In the genomic region with DNA sequence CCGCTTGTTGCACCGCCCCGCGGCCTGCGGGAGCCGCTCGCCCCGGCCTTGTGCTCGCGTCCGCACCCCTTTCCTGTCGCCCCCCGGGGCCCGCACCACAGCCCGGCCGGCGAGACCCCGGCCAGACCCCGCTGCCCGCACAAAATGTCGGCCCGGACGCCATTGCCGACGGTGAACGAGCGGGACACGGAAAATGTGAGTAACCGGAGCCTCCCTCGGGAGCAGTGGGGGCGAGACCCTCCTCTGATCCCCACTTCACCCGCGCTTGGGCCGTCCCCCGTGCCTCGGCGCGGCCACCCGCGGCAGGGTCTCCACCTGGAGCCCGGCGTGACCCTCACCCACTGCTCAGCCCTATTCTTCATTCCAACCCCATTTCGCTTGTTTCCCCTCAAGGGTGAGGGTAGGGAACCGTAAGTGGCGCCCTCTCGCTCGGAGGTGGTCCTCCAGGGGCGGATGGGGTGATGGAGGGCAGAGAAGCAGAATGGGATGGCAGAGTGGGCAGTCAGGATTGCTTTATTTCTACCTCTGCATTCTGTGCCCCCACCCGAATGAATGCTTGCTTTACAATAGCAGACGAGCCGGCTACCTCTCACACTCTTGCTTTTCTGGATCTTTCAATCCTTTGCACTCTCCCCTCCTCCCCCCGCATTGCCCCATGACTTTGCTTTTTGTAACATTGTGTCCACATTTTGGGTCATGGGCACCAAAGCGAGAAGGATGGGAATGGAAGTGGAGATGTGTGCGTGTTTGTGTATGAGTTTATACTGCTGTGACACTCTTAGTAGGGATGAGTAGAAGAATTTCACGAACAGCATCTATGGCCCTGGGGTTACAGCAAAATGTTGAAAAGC, we compare ENCODE assay signal across 9 cellular contexts. TPM values are rescaled to one million over a fixed set of nuclear protein-coding genes. Genes with fewer than 3 reads are reported as not detected.
DNase-seq lines count a peak whose midpoint lies in the region; ATAC-seq, FAIRE-seq and TF ChIP-seq lines count a peak whose summit lies in the region.
"Had no signal": no experiment of that assay in that cellular context is flagged by ENCODE, and none has a peak within 500 bp of the region (broad histone marks: within the 10 kb centered on the region; RNA-seq: fewer than 3 reads in every experiment).

No MANE protein-coding gene starts in this region.

- no peak for TF ChIP-seq POLR2A in gastroesophageal sphincter (IDR thresholded peaks at IDR 0.05)

- TF ChIP-seq EP300 in gastroesophageal sphincter (IDR thresholded peaks at IDR 0.05): no peak

- peak overlapping the region; percentile 89 for H3K27ac ChIP-seq in WERI-Rb-1
- peak overlapping the region; percentile 57 to 88 (median 86) for H3K27ac ChIP-seq in gastroesophageal sphincter
- H3K27ac ChIP-seq in pancreas: peak overlapping the region; percentile 34 to 75 (median 54)

- ATAC-seq in HG02678 (IDR thresholded peaks at IDR 0.05; ENCODE audit: unreplicated experiment) (peak; percentile 13), gastroesophageal sphincter (peak; percentile 10), pancreas (peak; percentile 13 to 42 (median 19))

- DNase-seq in NCI-H2107 treated with DMSO at 0.1 percent for 48 hours (lab: John Stamatoyannopoulos, UW; ENCODE audit: unreplicated experiment): peak; percentile 50
- DNase-seq in NCI-H2107 (lab: John Stamatoyannopoulos, UW): no peak
- peak; percentile 25 for DNase-seq in WERI-Rb-1
- DNase-seq in pancreas: peak in 1 of 6 donors; percentile 13
- no peak for DNase-seq in NCI-H146 (lab: John Stamatoyannopoulos, UW)
- no peak for DNase-seq in activated CD4-positive, alpha-beta T cell treated with anti-CD3 and anti-CD28 coated beads for 4 hours

- H3K27me3 ChIP-seq in WERI-Rb-1 (ENCODE audit: insufficient read depth, low read depth, severe bottlenecking) (no peaks in the 10 kb centered on the region), gastroesophageal sphincter (no peaks in the 10 kb centered on the region), pancreas (peaks cover 0 to 3% (median 0%) of the 10 kb centered on the region in 4 donors)

- H3K36me3 ChIP-seq in WERI-Rb-1 (peaks cover 6% of the 10 kb centered on the region; the same call in 1 of the 2 replicates), gastroesophageal sphincter (no peaks in the 10 kb centered on the region), pancreas (no peaks in the 10 kb centered on the region)

- WGBS in gastroesophageal sphincter (ENCODE audit: low coverage in 1 of 2), 2 donors: 2 to 17% methylated on average over 1 to 18 of the region's 55 CpGs
- 4% methylated on average over 53 to 55 of the region's 55 CpGs for WGBS in pancreas, 2 donors

- intact Hi-C loops in pancreas (cut with DNase I): no loop called here

- TF ChIP-seq CTCF in WERI-Rb-1 (IDR thresholded peaks at IDR 0.05; ENCODE audit: low read depth, low read length) (peak; percentile 12; the same call in 1 of the 2 replicates), gastroesophageal sphincter (IDR thresholded peaks at IDR 0.05) (peak in 1 of 4 experiments; percentile 4), pancreas (IDR thresholded peaks at IDR 0.05) (no peak)

- H3K4me1 ChIP-seq in gastroesophageal sphincter (peaks cover 0 to 22% (median 0%) of the 10 kb centered on the region in 3 donors), pancreas (no peaks in the 10 kb centered on the region)

- H3K4me3 ChIP-seq in WERI-Rb-1 (ENCODE audit: low read depth, low read length) (peak overlapping the region; percentile 65), gastroesophageal sphincter (peak overlapping the region; percentile 55 to 84), pancreas (peak overlapping the region; percentile 39 to 79 (median 56))

- FAIRE-seq in pancreas (lab: Jason Lieb, UNC): no peak
- FAIRE-seq: G401.6 had no signal

- no peaks in the 10 kb centered on the region for H3K9me3 ChIP-seq in WERI-Rb-1 (ENCODE audit: severe bottlenecking)
- H3K9me3 ChIP-seq in gastroesophageal sphincter: no peaks in the 10 kb centered on the region
- no peaks in the 10 kb centered on the region for H3K9me3 ChIP-seq in pancreas

RNA-seq across cellular contexts. Expression of gene MARK1, which starts 1.0 kb away (rescaled TPM):
- 10 to 100 TPM; 13.0 to 32.9 (median 21.1) TPM for total RNA-seq in gastroesophageal sphincter
- 1 to 10 TPM in 5 of 6 donors, under 1 TPM in 1; 0.84 to 2.7 (median 1.4) TPM for total RNA-seq in pancreas
- polyA plus RNA-seq in pancreas: 1 to 10 TPM; 1.2 to 3.5 TPM

Comparison
In these comparisons a context has a peak if more than half of its experiments do, and no peak if none do; other contexts are left out.
1. DNase-seq: peak in NCI-H2107 treated with DMSO at 0.1 percent for 48 hours (single experiment) and WERI-Rb-1 (single experiment); none in NCI-H2107 (single experiment), NCI-H146 (single experiment) and activated CD4-positive, alpha-beta T cell treated with anti-CD3 and anti-CD28 coated beads for 4 hours (0 of 2).
2. Peak in every context shown above with its lines, with median percentiles within 50 percentile points of each other: ATAC-seq, H3K27ac ChIP-seq and H3K4me3 ChIP-seq.